ENCODE assay signal across 12 cellular contexts in genomic region chr14:102390486-102390885, GRCh38. TPM values are rescaled to one million over a fixed set of nuclear protein-coding genes. Genes with fewer than 3 reads are reported as not detected.
DNase-seq lines count a peak whose midpoint lies in the region; ATAC-seq and TF ChIP-seq lines count a peak whose summit lies in the region.
"Had no signal": no experiment of that assay in that cellular context is flagged by ENCODE, and none has a peak within 500 bp of the region (broad histone marks: within the 10 kb centered on the region; RNA-seq: fewer than 3 reads in every experiment).

No MANE protein-coding gene starts in this region.

- 16% methylated on average over 2 of the region's 2 CpGs for WGBS in mammary epithelial cell (ENCODE audit: low coverage, missing lambda C conversion rate)

- H2AFZ ChIP-seq in mammary epithelial cell (ENCODE audit: low read depth, low read length) = no peak overlapping the region

- no peaks in the 10 kb centered on the region for H4K20me1 ChIP-seq in mammary epithelial cell (ENCODE audit: insufficient read depth, low read length)

- no peaks in the 10 kb centered on the region for H3K9me3 ChIP-seq in mammary epithelial cell (replicated peaks; ENCODE audit: insufficient read depth, low read length)

- DNase-seq in NB4 (ENCODE audit: low read depth) (peak; percentile 63), mammary epithelial cell (peak; percentile 17), substantia nigra (lab: John Stamatoyannopoulos, UW) (peak in 1 of 49 donors; percentile 16), NCI-H128 (lab: John Stamatoyannopoulos, UW; ENCODE audit: unreplicated experiment) (no peak)
- DNase-seq: activated CD4-positive, alpha-beta T cell treated with anti-CD3 and anti-CD28 coated beads, Interleukin-2, amount 10 ng/mL, durations not matched to agents 24 days and 14 days; aorta; mesendoderm; NCI-H1694; NCI-H524 treated with DMSO at 0.1 percent for 48 hours had no signal

- no peak overlapping the region for H3K4me2 ChIP-seq in mammary epithelial cell (ENCODE audit: insufficient read depth, low read depth, low read length)

- in situ Hi-C loops in mammary epithelial cell (cut with MboI; ENCODE audit: low sequenced_read_pairs in 2 of 2) = no loop called here

- TF ChIP-seq POLR2A in NB4 (IDR thresholded peaks at IDR 0.05; ENCODE audit: extremely low read depth, insufficient read length) = no peak

- CTCF ChIA-PET in mammary epithelial cell (lab: Charles Lee; ENCODE audit: low non-redundant PET) = no interaction called here

- ATAC-seq in activated CD4-positive, CD25-positive, alpha-beta regulatory T cell treated with anti-CD3 and anti-CD28 coated beads, Interleukin-2, amount 50 U/mL, for 24 hours = no peak
- no peak for ATAC-seq in GM21515 (IDR thresholded peaks at IDR 0.05; ENCODE audit: unreplicated experiment)

- H3K79me2 ChIP-seq in mammary epithelial cell (ENCODE audit: insufficient read depth, low read length) = no peaks in the 10 kb centered on the region

- H3K9ac ChIP-seq in mammary epithelial cell (ENCODE audit: insufficient read depth, low read length) = no peak overlapping the region

- H3K27ac ChIP-seq in mammary epithelial cell (ENCODE audit: insufficient read depth, low read depth, low read length) (no peak overlapping the region), layer of hippocampus (ENCODE audit: low read depth, low read length) (peak overlapping the region; percentile 79), substantia nigra (ENCODE audit: low read depth, low read length, poor library complexity, severe bottlenecking) (peak overlapping the region; percentile 73)

- H3K4me3 ChIP-seq in NB4 (ENCODE audit: low read depth, low read length) (no peak overlapping the region), mammary epithelial cell (replicated peaks in 1 of 3; ENCODE audit: insufficient read depth in 1 of 3, low read depth in 2 of 3, low read length in 3 of 3) (no peak overlapping the region)

- TF ChIP-seq CTCF in NB4 (IDR thresholded peaks at IDR 0.05; ENCODE audit: low read depth, low read length) (no peak), mammary epithelial cell (conservative IDR thresholded peaks at IDR 0.05 in 1 of 2, IDR thresholded peaks at IDR 0.05 in 1 of 2; ENCODE audit: extremely low read depth in 1 of 2, insufficient read depth in 1 of 2, low read depth in 1 of 2, low read length in 2 of 2) (no peak)

- no peaks in the 10 kb centered on the region for H3K36me3 ChIP-seq in mammary epithelial cell (ENCODE audit: insufficient read depth, low read length)

- dilution Hi-C loops in mammary epithelial cell (cut with HindIII; ENCODE audit: low sequenced_read_pairs) = no loop called here

- H3K27me3 ChIP-seq in mammary epithelial cell (ENCODE audit: insufficient read depth, low read length) (no peaks in the 10 kb centered on the region), layer of hippocampus (ENCODE audit: control insufficient read depth, insufficient read depth, low read length) (no peaks in the 10 kb centered on the region)

- no TSS peak for BruUV-seq in mammary epithelial cell (replicated peaks; lab: Mats Ljungman, UMichigan)

- H3K4me1 ChIP-seq in mammary epithelial cell (ENCODE audit: insufficient read depth, low read length) = peaks cover 5% of the 10 kb centered on the region

- intact Hi-C loops in mammary epithelial cell (cut with micrococcal nuclease) = no loop called here

RNA-seq across cellular contexts. Expression of gene TECPR2, which starts 27.7 kb away (rescaled TPM):
- total RNA-seq in mammary epithelial cell = 10 to 100 TPM; 26.3 to 27.5 TPM
- 6.3 TPM for polyA plus RNA-seq in mammary epithelial cell
- 17.8 TPM for polyA minus RNA-seq in mammary epithelial cell

RNA-seq across cellular contexts. Expression of gene CINP, which starts 27.8 kb away (rescaled TPM):
- total RNA-seq in mammary epithelial cell = 10 to 100 TPM; 36.0 to 44.8 TPM
- polyA plus RNA-seq in mammary epithelial cell = 56.7 TPM
- polyA minus RNA-seq in mammary epithelial cell = 21.6 TPM
